21 cellular contexts compared by ENCODE assay signal in the genomic region with DNA sequence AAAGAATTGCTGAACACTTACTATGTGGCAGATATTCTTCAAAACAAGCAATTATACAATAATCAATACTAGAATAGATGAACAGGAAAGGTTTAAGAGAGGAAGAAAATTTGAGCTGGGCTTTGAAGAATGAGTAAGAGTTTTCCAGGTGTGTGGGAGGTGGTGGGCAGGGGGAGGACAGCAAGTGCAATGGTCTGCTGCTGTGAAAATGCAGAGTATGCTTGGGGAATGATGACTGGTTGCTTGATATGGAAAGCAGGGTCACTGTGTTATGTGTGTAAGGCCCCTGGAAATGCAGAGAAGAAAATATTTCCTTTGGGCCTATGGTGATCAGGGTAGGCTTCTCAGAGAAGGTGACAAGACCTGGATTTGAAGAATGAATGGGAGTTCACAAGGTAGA.
"Had no signal": no experiment of that assay in that cellular context is flagged by ENCODE, and none has a peak within 500 bp of the region (broad histone marks: within the 10 kb centered on the region; RNA-seq: fewer than 3 reads in every experiment).

No MANE protein-coding gene starts in this region.

- H3K4me3 ChIP-seq: heart right ventricle, ovary, right lobe of liver, tibial nerve had no signal

- H3K27me3 Mint-ChIP-seq: activated CD4-positive, alpha-beta T cell treated with anti-CD3 and anti-CD28 coated beads, Interleukin-2, amount 10 ng/mL, durations not matched to agents 7 days and 5 days; activated naive CD4-positive, alpha-beta T cell treated with anti-CD3 and anti-CD28 coated beads, Interleukin-2, amount 10 ng/mL, durations not matched to agents 7 days and 5 days; central memory CD8-positive, alpha-beta T cell; dendritic cell treated with granulocyte-macrophage colony-stimulating factor and Interleukin-4, amounts not matched to agents 40 ng/mL and 50 ng/mL, for 4 days; naive thymus-derived CD4-positive, alpha-beta T cell; progenitor cell of endocrine pancreas had no signal

- ATAC-seq: esophagus mucosa; foreskin keratinocyte; heart right ventricle; naive thymus-derived CD4-positive, alpha-beta T cell; right lobe of liver had no signal

- H3K27ac Mint-ChIP-seq: activated CD4-positive, alpha-beta T cell treated with anti-CD3 and anti-CD28 coated beads, Interleukin-2, amount 10 ng/mL, durations not matched to agents 7 days and 5 days; activated naive CD4-positive, alpha-beta T cell treated with anti-CD3 and anti-CD28 coated beads, Interleukin-2, amount 10 ng/mL, durations not matched to agents 7 days and 5 days; dendritic cell treated with granulocyte-macrophage colony-stimulating factor and Interleukin-4, amounts not matched to agents 40 ng/mL and 50 ng/mL, for 4 days; endodermal cell; mesothelial cell of epicardium; progenitor cell of endocrine pancreas had no signal

- H3K9me3 ChIP-seq: heart right ventricle, ovary, right lobe of liver, tibial nerve had no signal

- H3K4me1 ChIP-seq: foreskin keratinocyte, right lobe of liver, tibial nerve had no signal

- H3K36me3 ChIP-seq: ovary had no signal

- H3K27me3 ChIP-seq: foreskin keratinocyte, heart right ventricle, ovary, right lobe of liver, tibial nerve had no signal

- H3K4me3 Mint-ChIP-seq: activated CD4-positive, alpha-beta T cell treated with anti-CD3 and anti-CD28 coated beads, Interleukin-2, amount 10 ng/mL, durations not matched to agents 7 days and 5 days; activated naive CD4-positive, alpha-beta T cell treated with anti-CD3 and anti-CD28 coated beads, Interleukin-2, amount 10 ng/mL, durations not matched to agents 7 days and 5 days; central memory CD8-positive, alpha-beta T cell; dendritic cell treated with granulocyte-macrophage colony-stimulating factor and Interleukin-4, amounts not matched to agents 40 ng/mL and 50 ng/mL, for 4 days; endodermal cell; mesothelial cell of epicardium; naive thymus-derived CD4-positive, alpha-beta T cell had no signal

- DNase-seq: activated CD4-positive, alpha-beta T cell treated with anti-CD3 and anti-CD28 coated beads, Interleukin-2, amount 10 ng/mL, durations not matched to agents 7 days and 5 days; activated CD4-positive, CD25-positive, alpha-beta regulatory T cell treated with anti-CD3 and anti-CD28 coated beads, Interleukin-2, amount 50 U/mL, for 72 hours; activated CD8-positive, alpha-beta memory T cell treated with anti-CD3 and anti-CD28 coated beads, Interleukin-2, amount 50 U/mL, for 4 hours; activated effector memory CD4-positive, alpha-beta T cell treated with anti-CD3 and anti-CD28 coated beads, Interleukin-2, amount 50 U/mL, for 16 hours; activated naive CD4-positive, alpha-beta T cell treated with anti-CD3 and anti-CD28 coated beads, Interleukin-2, amount 10 ng/mL, durations not matched to agents 7 days and 5 days; activated T-cell treated with anti-CD3 and anti-CD28 coated beads, Interleukin-2, amount 50 U/mL, for 48 hours; anterior cingulate cortex; endodermal cell; foreskin keratinocyte; heart right ventricle; naive thymus-derived CD4-positive, alpha-beta T cell; ovary; right lobe of liver; stimulated activated CD4-positive, alpha-beta T cell treated with anti-CD3 and anti-CD28 coated beads, Interleukin-2, amount 100 ng/mL, for 48 hours; T-helper 2 cell had no signal

- H3K9me3 Mint-ChIP-seq: activated CD4-positive, alpha-beta T cell treated with anti-CD3 and anti-CD28 coated beads, Interleukin-2, amount 10 ng/mL, durations not matched to agents 7 days and 5 days; activated naive CD4-positive, alpha-beta T cell treated with anti-CD3 and anti-CD28 coated beads, Interleukin-2, amount 10 ng/mL, durations not matched to agents 7 days and 5 days; central memory CD8-positive, alpha-beta T cell; dendritic cell treated with granulocyte-macrophage colony-stimulating factor and Interleukin-4, amounts not matched to agents 40 ng/mL and 50 ng/mL, for 4 days; endodermal cell; mesothelial cell of epicardium; naive thymus-derived CD4-positive, alpha-beta T cell had no signal

- H3K4me1 Mint-ChIP-seq: activated CD4-positive, alpha-beta T cell treated with anti-CD3 and anti-CD28 coated beads, Interleukin-2, amount 10 ng/mL, durations not matched to agents 7 days and 5 days; activated naive CD4-positive, alpha-beta T cell treated with anti-CD3 and anti-CD28 coated beads, Interleukin-2, amount 10 ng/mL, durations not matched to agents 7 days and 5 days; central memory CD8-positive, alpha-beta T cell; mesothelial cell of epicardium had no signal

- H3K27ac ChIP-seq: foreskin keratinocyte, heart right ventricle, ovary, right lobe of liver, tibial nerve had no signal
